ENCODE assay signal across 8 cellular contexts in genomic region chr1:204975568-204976235, GRCh38.
DNase-seq lines count a peak whose midpoint lies in the region; ATAC-seq, FAIRE-seq and TF ChIP-seq lines count a peak whose summit lies in the region.

No MANE protein-coding gene starts in this region.

- peak; percentile 14 for DNase-seq in NCI-H345 (lab: John Stamatoyannopoulos, UW)
- DNase-seq in NCI-H345 treated with DMSO at 0.1 percent for 48 hours (lab: John Stamatoyannopoulos, UW; ENCODE audit: unreplicated experiment): no peak
- peak; percentile 46 for DNase-seq in LoVo (ENCODE audit: low spot score)
- DNase-seq in UCSD-AML1 (lab: John Stamatoyannopoulos, UW; ENCODE audit: unreplicated experiment): peak; percentile 49
- peak; percentile 71 to 93 for DNase-seq in T47D (ENCODE audit: low read depth in 1 of 2, low spot score in 1 of 2)
- DNase-seq in kidney: no peak
- DNase-seq in stimulated activated CD4-positive, alpha-beta T cell treated with anti-CD3 and anti-CD28 coated beads, Interleukin-4, amount 100 ng/mL, for 1 hour: peak; percentile 40

- H3K36me3 ChIP-seq in kidney (ENCODE audit: control insufficient read depth in 1 of 2, insufficient read depth in 2 of 2, low read length in 2 of 2): peaks cover under 1 to 6% of the 10 kb centered on the region in 2 donors

- H3K9ac ChIP-seq in kidney (ENCODE audit: low read length in 2 of 2): no peak overlapping the region

- in situ Hi-C loops in T47D (cut with HindIII; ENCODE audit: low pct_unique_long_range_greater_than_20kb, low sequenced_read_pairs): no loop called here

- no peaks in the 10 kb centered on the region for H3K4me1 ChIP-seq in kidney (ENCODE audit: control insufficient read depth in 1 of 2, insufficient read depth in 1 of 2, low read depth in 1 of 2, low read length in 2 of 2)

- no peak overlapping the region for H3K4me3 ChIP-seq in kidney (ENCODE audit: low read length in 2 of 2)

- no peak overlapping the region for H3K27ac ChIP-seq in kidney (ENCODE audit: low read depth in 2 of 2, low read length in 2 of 2)

- ATAC-seq in HG03039 (IDR thresholded peaks at IDR 0.05; ENCODE audit: unreplicated experiment): no peak

- no peaks in the 10 kb centered on the region for H3K9me3 ChIP-seq in kidney (ENCODE audit: control insufficient read depth in 1 of 2, low read length in 2 of 2)

- intact Hi-C loops in kidney (cut with DNase I): loop anchor here (10.0 kb wide), 1 partner anchor 89 kb away; no protein-coding TSS in a partner anchor

- no peak for FAIRE-seq in kidney (lab: Jason Lieb, UNC)

- peak; percentile 68 for TF ChIP-seq CTCF in kidney (IDR thresholded peaks at IDR 0.05; ENCODE audit: borderline replicate concordance, extremely low read depth, insufficient read depth)

Comparison
In these comparisons a context has a peak if more than half of its experiments do, and no peak if none do; other contexts are left out.
1. DNase-seq: peak in NCI-H345 (single experiment), LoVo (single experiment), UCSD-AML1 (single experiment), T47D (2 of 2) and stimulated activated CD4-positive, alpha-beta T cell treated with anti-CD3 and anti-CD28 coated beads, Interleukin-4, amount 100 ng/mL, for 1 hour (single experiment); none in NCI-H345 treated with DMSO at 0.1 percent for 48 hours (single experiment) and kidney (single experiment).